Comparison of ENCODE assay signal across 17 cellular contexts in genomic region chr12:26744042-26744626, GRCh38.
"Had no signal": no experiment of that assay in that cellular context is flagged by ENCODE, and none has a peak within 500 bp of the region (broad histone marks: within the 10 kb centered on the region; RNA-seq: fewer than 3 reads in every experiment).

No MANE protein-coding gene starts in this region.

- H3K27ac ChIP-seq: esophagus squamous epithelium, thyroid gland, vagina had no signal

- H3K9me3 ChIP-seq: ovary, thyroid gland, vagina had no signal

- H3K4me3 Mint-ChIP-seq: activated CD4-positive, alpha-beta memory T cell treated with anti-CD3 and anti-CD28 coated beads, Interleukin-2, amount 10 ng/mL, durations not matched to agents 7 days and 5 days; activated CD4-positive, alpha-beta T cell treated with anti-CD3 and anti-CD28 coated beads for 36 hours; naive B cell; stimulated activated naive B cell treated with anti-CD40 and anti-IgM and Interleukin-4, amounts not matched to agents 10 μg/mL and 1 μg/mL and 100 μg/mL, for 72 hours had no signal

- H3K4me3 ChIP-seq: esophagus squamous epithelium, ovary, thyroid gland, vagina had no signal

- DNase-seq: activated CD4-positive, alpha-beta memory T cell treated with anti-CD3 and anti-CD28 coated beads, Interleukin-2, amount 10 ng/mL, durations not matched to agents 7 days and 5 days; activated CD4-positive, alpha-beta T cell treated with anti-CD3 and anti-CD28 coated beads for 36 hours; activated effector memory CD4-positive, alpha-beta T cell treated with anti-CD3 and anti-CD28 coated beads, Interleukin-2, amount 50 U/mL, for 16 hours; activated T-cell treated with anti-CD3 and anti-CD28 coated beads, Interleukin-2, amount 50 U/mL, for 48 hours; esophagus squamous epithelium; glutamatergic neuron; midbrain; naive B cell; ovary; stimulated activated CD4-positive, alpha-beta T cell treated with anti-CD3 and anti-CD28 coated beads, Interleukin-12 subunit alpha, Interleukin-12 subunit beta, amount 100 ng/mL, for 4 hours; stimulated activated CD4-positive, alpha-beta T cell treated with anti-CD3 and anti-CD28 coated beads, Interleukin-2, amount 100 ng/mL, for 24 hours; stimulated activated naive B cell treated with anti-CD40 and anti-IgM and Interleukin-4, amounts not matched to agents 10 μg/mL and 1 μg/mL and 100 μg/mL, for 72 hours; T-helper 1 cell; T1000; thyroid gland had no signal

- H3K36me3 ChIP-seq: esophagus squamous epithelium, ovary, thyroid gland, vagina had no signal

- H3K27ac Mint-ChIP-seq: activated CD4-positive, alpha-beta memory T cell treated with anti-CD3 and anti-CD28 coated beads, Interleukin-2, amount 10 ng/mL, durations not matched to agents 7 days and 5 days; activated CD4-positive, alpha-beta T cell treated with anti-CD3 and anti-CD28 coated beads for 36 hours; activated naive CD4-positive, alpha-beta T cell treated with anti-CD3 and anti-CD28 coated beads, Interleukin-2, amount 50 U/mL, for 72 hours; stimulated activated naive B cell treated with anti-CD40 and anti-IgM and Interleukin-4, amounts not matched to agents 10 μg/mL and 1 μg/mL and 100 μg/mL, for 72 hours had no signal

- H3K27me3 Mint-ChIP-seq: activated CD4-positive, alpha-beta memory T cell treated with anti-CD3 and anti-CD28 coated beads, Interleukin-2, amount 10 ng/mL, durations not matched to agents 7 days and 5 days; activated CD4-positive, alpha-beta T cell treated with anti-CD3 and anti-CD28 coated beads for 36 hours; naive B cell; stimulated activated naive B cell treated with anti-CD40 and anti-IgM and Interleukin-4, amounts not matched to agents 10 μg/mL and 1 μg/mL and 100 μg/mL, for 72 hours had no signal

- ATAC-seq: activated CD4-positive, alpha-beta T cell treated with anti-CD3 and anti-CD28 coated beads for 36 hours; activated naive CD4-positive, alpha-beta T cell treated with anti-CD3 and anti-CD28 coated beads, Interleukin-2, amount 50 U/mL, for 72 hours; stimulated activated naive B cell treated with anti-CD40 and anti-IgM and Interleukin-4, amounts not matched to agents 10 μg/mL and 1 μg/mL and 100 μg/mL, for 72 hours had no signal

- H3K4me1 ChIP-seq: thyroid gland had no signal

- H3K27me3 ChIP-seq: esophagus squamous epithelium, ovary, thyroid gland, vagina had no signal
